ENCODE assay signal across 8 cellular contexts in the genomic region with DNA sequence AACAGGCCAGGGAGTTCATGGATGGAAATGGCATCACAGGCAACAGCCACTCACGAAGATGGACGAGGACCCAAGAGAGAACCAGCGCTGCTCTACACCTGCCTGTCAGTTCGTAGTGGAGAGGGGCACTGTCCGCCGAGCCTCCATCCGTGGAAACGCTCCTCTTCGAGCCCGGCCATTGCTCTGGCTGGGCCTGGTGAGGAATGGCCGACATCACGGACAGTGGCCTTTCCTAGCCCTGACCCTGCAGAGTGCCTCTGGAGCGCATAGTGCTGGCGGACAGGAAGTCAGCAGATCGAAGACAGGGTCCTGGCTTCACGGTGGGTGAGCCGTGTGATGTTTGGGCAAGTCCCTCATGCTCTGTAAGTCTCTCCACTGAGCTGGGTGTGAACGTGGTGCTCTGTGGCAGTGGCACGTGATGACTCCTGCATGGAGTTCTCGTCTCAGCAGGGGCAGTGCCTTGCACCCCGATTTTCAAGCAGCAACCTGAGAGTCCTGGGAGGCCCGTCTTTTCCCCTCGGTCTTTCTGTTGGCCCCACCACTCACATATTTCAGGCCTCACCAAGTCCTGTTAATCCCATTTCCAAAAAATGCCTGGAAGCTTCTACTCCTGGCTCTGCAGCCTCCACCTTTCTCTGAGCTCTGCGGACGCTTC.
"Had no signal": no experiment of that assay in that cellular context is flagged by ENCODE, and none has a peak within 500 bp of the region (broad histone marks: within the 10 kb centered on the region; RNA-seq: fewer than 3 reads in every experiment).

No MANE protein-coding gene starts in this region.

- H3K27me3 ChIP-seq: vagina had no signal

- H3K27ac ChIP-seq: psoas muscle, vagina had no signal

- H3K36me3 ChIP-seq: vagina had no signal

- H3K4me3 ChIP-seq: psoas muscle, vagina had no signal

- ATAC-seq: psoas muscle, sciatic nerve had no signal

- H3K9me3 ChIP-seq: psoas muscle, vagina had no signal

- DNase-seq: activated naive CD4-positive, alpha-beta T cell treated with anti-CD3 and anti-CD28 coated beads, Interleukin-2, amount 10 ng/mL, durations not matched to agents 7 days and 5 days; foreskin melanocyte; mesenchymal stem cell; psoas muscle; stimulated activated CD4-positive, alpha-beta T cell treated with anti-CD3 and anti-CD28 coated beads, Interleukin-12 subunit alpha, Interleukin-12 subunit beta, amount 100 ng/mL, for 4 hours; stimulated activated CD4-positive, alpha-beta T cell treated with anti-CD3 and anti-CD28 coated beads, Interleukin-2, amount 100 ng/mL, for 48 hours had no signal

- H3K4me1 ChIP-seq: psoas muscle had no signal
